In genomic region chr7:110502893-110503465, GRCh38 we compare ENCODE assay signal across 19 cellular contexts.
A peak's percentile ranks its signal among the peaks of the same experiment; 100 is the strongest.
DNase-seq lines count a peak whose midpoint lies in the region; ATAC-seq and TF ChIP-seq lines count a peak whose summit lies in the region.
"Had no signal": no experiment of that assay in that cellular context is flagged by ENCODE, and none has a peak within 500 bp of the region (broad histone marks: within the 10 kb centered on the region; RNA-seq: fewer than 3 reads in every experiment).

No MANE protein-coding gene starts in this region.

- H3K79me1 ChIP-seq in mesenchymal stem cell (replicated peaks; ENCODE audit: low read length, poor library complexity, severe bottlenecking): no peaks in the 10 kb centered on the region

- 76% methylated on average over 1 of the region's 1 CpG for WGBS in mesenchymal stem cell

- H2BK5ac ChIP-seq in mesenchymal stem cell (ENCODE audit: low read depth, low read length, poor library complexity, severe bottlenecking): no peak overlapping the region

- CTCF ChIA-PET in A673 (lab: Charles Lee): no interaction called here

- intact Hi-C loops in A673 (cut with micrococcal nuclease; ENCODE audit: unreplicated experiment): no loop called here

- no peak overlapping the region for H3K14ac ChIP-seq in mesenchymal stem cell (ENCODE audit: low read length in 2 of 2)

- H3K4me2 ChIP-seq in mesenchymal stem cell (ENCODE audit: low read length, poor library complexity, severe bottlenecking): no peak overlapping the region

- no TSS peak for BruUV-seq in A673 (replicated peaks; lab: Mats Ljungman, UMichigan)

- H3K9ac ChIP-seq in mesenchymal stem cell (ENCODE audit: low read length): no peak overlapping the region
- H3K9ac ChIP-seq: parathyroid adenoma had no signal

- H4K91ac ChIP-seq in mesenchymal stem cell (ENCODE audit: low read length): no peak overlapping the region

- no peaks in the 10 kb centered on the region for H3K9me3 ChIP-seq in mesenchymal stem cell (ENCODE audit: control insufficient read depth, low read length)
- no peaks in the 10 kb centered on the region for H3K9me3 ChIP-seq in A673 (ENCODE audit: low read depth, low read length, poor library complexity, severe bottlenecking)
- H3K9me3 ChIP-seq: BE2C, suprapubic skin had no signal

- H2BK12ac ChIP-seq in mesenchymal stem cell (ENCODE audit: low read length in 2 of 2): no peak overlapping the region

- no peak overlapping the region for H2AFZ ChIP-seq in mesenchymal stem cell (ENCODE audit: low read depth, low read length)
- H2AFZ ChIP-seq: parathyroid adenoma had no signal

- in situ Hi-C loops in astrocyte of the spinal cord (cut with HindIII; ENCODE audit: low sequenced_read_pairs): no loop called here

- peak; percentile 73 for DNase-seq in EH (ENCODE audit: low read depth)
- DNase-seq in M059J (ENCODE audit: low read depth): peak; percentile 8
- DNase-seq in astrocyte of the spinal cord (ENCODE audit: low read depth, low spot score): peak; percentile 71
- DNase-seq in mesenchymal stem cell: peak; percentile 42
- DNase-seq in A673 (ENCODE audit: low spot score): no peak
- no peak for DNase-seq in SIG-M5 treated with dmso at 0.1 percent for 504 hours (lab: John Stamatoyannopoulos, UW; ENCODE audit: unreplicated experiment)
- DNase-seq: activated CD4-positive, CD25-positive, alpha-beta regulatory T cell; activated gamma-delta T cell; aorta; BE2C; Karpas-422; NCI-H1436; small intestine; stimulated activated CD4-positive, alpha-beta T cell treated with anti-CD3 and anti-CD28 coated beads, Interleukin-4, amount 100 ng/mL, for 4 hours; stimulated activated CD8-positive, alpha-beta memory T cell treated with anti-CD3 and anti-CD28 coated beads, Interleukin-4, amount 100 ng/mL, for 48 hours had no signal

- H3K4me1 ChIP-seq in mesenchymal stem cell (ENCODE audit: control insufficient read depth, insufficient read depth, low read depth, low read length) (no peaks in the 10 kb centered on the region), A673 (ENCODE audit: insufficient read depth, low read length, poor library complexity, severe bottlenecking) (no peaks in the 10 kb centered on the region)
- H3K4me1 ChIP-seq: BE2C, parathyroid adenoma, suprapubic skin had no signal

- no peaks in the 10 kb centered on the region for H3K36me3 ChIP-seq in mesenchymal stem cell (ENCODE audit: control insufficient read depth in 1 of 2, insufficient read depth in 2 of 2, low read depth in 1 of 2, low read length in 2 of 2)
- H3K36me3 ChIP-seq in A673 (ENCODE audit: insufficient read depth, low read length, poor library complexity, severe bottlenecking): no peaks in the 10 kb centered on the region
- H3K36me3 ChIP-seq: BE2C, suprapubic skin had no signal

- H2BK15ac ChIP-seq in mesenchymal stem cell (ENCODE audit: low read depth, poor library complexity, severe bottlenecking): no peak overlapping the region

- no peak overlapping the region for H3K4ac ChIP-seq in mesenchymal stem cell (ENCODE audit: low read depth in 1 of 2, low read length in 2 of 2)

- no peak overlapping the region for H2BK120ac ChIP-seq in mesenchymal stem cell (ENCODE audit: low read depth, low read length)

- H3K23ac ChIP-seq in mesenchymal stem cell (ENCODE audit: low read length in 2 of 2): no peak overlapping the region

- no peaks in the 10 kb centered on the region for H3K27me3 ChIP-seq in mesenchymal stem cell (ENCODE audit: control insufficient read depth in 1 of 2, insufficient read depth in 1 of 2, low read length in 2 of 2)
- no peaks in the 10 kb centered on the region for H3K27me3 ChIP-seq in A673 (replicated peaks; ENCODE audit: insufficient read depth, low read depth, low read length, poor library complexity)
- H3K27me3 ChIP-seq: BE2C, suprapubic skin had no signal

- no peak overlapping the region for H3K4me3 ChIP-seq in astrocyte of the spinal cord (ENCODE audit: low read depth, low read length)
- no peak overlapping the region for H3K4me3 ChIP-seq in mesenchymal stem cell (ENCODE audit: insufficient read depth in 1 of 2, low read depth in 1 of 2, low read length in 2 of 2)
- no peak overlapping the region for H3K4me3 ChIP-seq in A673 (ENCODE audit: low read depth, low read length, poor library complexity, severe bottlenecking)
- H3K4me3 ChIP-seq: suprapubic skin had no signal

- ATAC-seq in GM21529 (IDR thresholded peaks at IDR 0.05; ENCODE audit: unreplicated experiment) (no peak), HG03460 (IDR thresholded peaks at IDR 0.05; ENCODE audit: unreplicated experiment) (no peak)

- no peak overlapping the region for H3K27ac ChIP-seq in mesenchymal stem cell (ENCODE audit: low read length, poor library complexity, severe bottlenecking)
- H3K27ac ChIP-seq in A673 (ENCODE audit: low read depth, low read length, poor library complexity, severe bottlenecking): no peak overlapping the region
- H3K27ac ChIP-seq: parathyroid adenoma, suprapubic skin had no signal

- TF ChIP-seq CTCF in astrocyte of the spinal cord (IDR thresholded peaks at IDR 0.05; ENCODE audit: low read depth, low read length) (no peak), A673 (conservative IDR thresholded peaks at IDR 0.05; ENCODE audit: low read depth, low read length) (no peak)

- POLR2A ChIA-PET in A673 (lab: Charles Lee; ENCODE audit: low non-redundant PET): no interaction called here

- no peak overlapping the region for H4K8ac ChIP-seq in mesenchymal stem cell (ENCODE audit: low read length)

- no peak overlapping the region for H3K18ac ChIP-seq in mesenchymal stem cell (ENCODE audit: low read depth in 1 of 2, low read length in 2 of 2)

- H2AK5ac ChIP-seq in mesenchymal stem cell (ENCODE audit: low read length, severe bottlenecking): no peak overlapping the region

Comparison
In these comparisons a context has a peak if more than half of its experiments do, and no peak if none do; other contexts are left out.
1. DNase-seq: peak in EH (single experiment), M059J (single experiment), astrocyte of the spinal cord (single experiment) and mesenchymal stem cell (single experiment); none in A673 (single experiment) and SIG-M5 treated with dmso at 0.1 percent for 504 hours (single experiment).